7 cellular contexts compared by ENCODE assay signal in the genomic region with DNA sequence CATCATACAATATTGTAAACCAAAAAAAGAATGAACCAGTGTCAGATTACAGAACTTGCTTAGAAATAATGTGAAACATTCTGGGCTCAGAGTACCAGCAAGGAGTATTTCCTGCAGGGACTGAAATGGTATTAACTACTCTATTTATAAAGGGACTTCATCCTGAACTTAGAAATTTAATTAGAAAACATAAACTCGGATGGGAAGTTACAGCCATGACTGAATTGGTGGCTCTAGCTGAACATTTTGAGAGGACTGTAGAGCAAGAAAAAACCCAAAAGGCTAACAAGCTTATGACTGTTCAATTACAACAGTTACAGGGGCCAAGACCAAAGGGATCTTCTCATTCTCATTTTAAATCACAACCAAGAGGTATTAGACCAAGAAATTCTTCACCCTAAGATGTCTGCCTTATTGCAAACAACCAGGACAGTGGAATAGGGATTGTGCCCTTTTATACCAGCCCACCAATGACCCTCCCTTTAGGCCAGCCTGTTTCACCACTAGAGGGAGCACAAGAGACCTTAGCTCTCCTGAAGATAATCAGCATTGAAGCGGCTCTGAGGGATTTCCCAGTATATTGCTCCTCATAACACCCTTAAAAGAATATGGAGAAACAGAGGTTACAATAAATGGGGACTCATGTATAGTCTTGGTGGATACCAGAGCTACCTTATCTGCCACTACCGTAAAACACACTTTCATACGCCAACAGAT. TPM values are rescaled to one million over a fixed set of nuclear protein-coding genes. Genes with fewer than 3 reads are reported as not detected.
DNase-seq lines count a peak whose midpoint lies in the region; ATAC-seq and TF ChIP-seq lines count a peak whose summit lies in the region.
"Not testable (repeated sequence)": the region's sequence is repeated elsewhere in the genome, so short reads cannot be mapped to it uniquely, and the experiment has no call there.

No MANE protein-coding gene starts in this region.

- ATAC-seq in activated naive CD8-positive, alpha-beta T cell treated with anti-CD3 and anti-CD28 coated beads, Interleukin-2, amount 10 ng/mL, durations not matched to agents 7 days and 5 days (ENCODE audit: low read depth) = peak; percentile 82
- peak; percentile 78 for ATAC-seq in Right ventricle myocardium inferior
- peak; percentile 79 to 82 for ATAC-seq in natural killer cell treated with Interleukin-12 subunit alpha and Interleukin-12 subunit beta and Interleukin-15 and Interleukin-18, amount 100 ng/mL, for 72 hours

- H3K9me3 Mint-ChIP-seq in activated naive CD8-positive, alpha-beta T cell treated with anti-CD3 and anti-CD28 coated beads, Interleukin-2, amount 10 ng/mL, durations not matched to agents 7 days and 5 days; natural killer cell treated with Interleukin-12 subunit alpha and Interleukin-12 subunit beta and Interleukin-15 and Interleukin-18, amount 100 ng/mL, for 72 hours: not testable (repeated sequence)

- not testable (repeated sequence) for H3K4me3 Mint-ChIP-seq in activated naive CD8-positive, alpha-beta T cell treated with anti-CD3 and anti-CD28 coated beads, Interleukin-2, amount 10 ng/mL, durations not matched to agents 7 days and 5 days; natural killer cell treated with Interleukin-12 subunit alpha and Interleukin-12 subunit beta and Interleukin-15 and Interleukin-18, amount 100 ng/mL, for 72 hours

- intact Hi-C loops in Right ventricle myocardium inferior (cut with DNase I) = loop anchor here (10.0 kb wide), 1 partner anchor 84 kb away; no protein-coding TSS in a partner anchor

- H3K27me3 Mint-ChIP-seq in activated naive CD8-positive, alpha-beta T cell treated with anti-CD3 and anti-CD28 coated beads, Interleukin-2, amount 10 ng/mL, durations not matched to agents 7 days and 5 days = peaks cover 14% of the 10 kb centered on the region
- peaks cover 12 to 16% of the 10 kb centered on the region in 2 donors for H3K27me3 Mint-ChIP-seq in natural killer cell treated with Interleukin-12 subunit alpha and Interleukin-12 subunit beta and Interleukin-15 and Interleukin-18, amount 100 ng/mL, for 72 hours

- TF ChIP-seq CTCF in GM10266 (IDR thresholded peaks at IDR 0.05; ENCODE audit: control insufficient read depth, insufficient read depth, low read depth, missing control alignments) (peak; percentile 54), HFF-Myc (IDR thresholded peaks at IDR 0.05; ENCODE audit: low read depth, low read length, missing control alignments) (peak; percentile 71)

- not testable (repeated sequence) for H3K27ac Mint-ChIP-seq in activated naive CD8-positive, alpha-beta T cell treated with anti-CD3 and anti-CD28 coated beads, Interleukin-2, amount 10 ng/mL, durations not matched to agents 7 days and 5 days; natural killer cell treated with Interleukin-12 subunit alpha and Interleukin-12 subunit beta and Interleukin-15 and Interleukin-18, amount 100 ng/mL, for 72 hours

- H3K4me3 ChIP-seq in HFF-Myc (replicated peaks; ENCODE audit: low read depth, low read length) = not testable (repeated sequence)

- H3K36me3 Mint-ChIP-seq in activated naive CD8-positive, alpha-beta T cell treated with anti-CD3 and anti-CD28 coated beads, Interleukin-2, amount 10 ng/mL, durations not matched to agents 7 days and 5 days; natural killer cell treated with Interleukin-12 subunit alpha and Interleukin-12 subunit beta and Interleukin-15 and Interleukin-18, amount 100 ng/mL, for 72 hours: not testable (repeated sequence)

- POLR2A ChIA-PET in activated naive CD8-positive, alpha-beta T cell treated with anti-CD3 and anti-CD28 coated beads, Interleukin-2, amount 10 ng/mL, durations not matched to agents 7 days and 5 days (lab: Charles Lee) = not testable (repeated sequence)

- H3K4me1 Mint-ChIP-seq in activated naive CD8-positive, alpha-beta T cell treated with anti-CD3 and anti-CD28 coated beads, Interleukin-2, amount 10 ng/mL, durations not matched to agents 7 days and 5 days; natural killer cell treated with Interleukin-12 subunit alpha and Interleukin-12 subunit beta and Interleukin-15 and Interleukin-18, amount 100 ng/mL, for 72 hours (ENCODE audit: low read depth in 2 of 2): not testable (repeated sequence)

- DNase-seq in GM10266 (ENCODE audit: extremely low spot score); HFF-Myc (ENCODE audit: extremely low read depth, low read depth); activated naive CD8-positive, alpha-beta T cell treated with anti-CD3 and anti-CD28 coated beads, Interleukin-2, amount 10 ng/mL, durations not matched to agents 7 days and 5 days; Right ventricle myocardium inferior (ENCODE audit: missing footprints); natural killer cell treated with Interleukin-12 subunit alpha and Interleukin-12 subunit beta and Interleukin-15 and Interleukin-18, amount 100 ng/mL, for 72 hours (ENCODE audit: low spot score): not testable (repeated sequence)
- DNase-seq in MV-4-11 (lab: John Stamatoyannopoulos, UW) = peak; percentile 31
- DNase-seq in SK-N-DZ (ENCODE audit: low spot score) = peak; percentile 8

RNA-seq across cellular contexts. Expression of a gene that starts 46.6 kb away (rescaled TPM):
- 89.4 and 96.9 TPM in 2 replicates for polyA plus RNA-seq in SK-N-DZ (2014; cell fraction: cytosol; rRNA removed)
- 40.1 and 95.2 TPM in 2 replicates for polyA plus RNA-seq in SK-N-DZ (2014; cell fraction: nucleus; rRNA removed)
- 10 to 100 TPM; 36.1 to 37.5 TPM for total RNA-seq in activated naive CD8-positive, alpha-beta T cell treated with anti-CD3 and anti-CD28 coated beads, Interleukin-2, amount 10 ng/mL, durations not matched to agents 7 days and 5 days
- 45.9 TPM for total RNA-seq in Right ventricle myocardium inferior
- total RNA-seq in natural killer cell treated with Interleukin-12 subunit alpha and Interleukin-12 subunit beta and Interleukin-15 and Interleukin-18, amount 100 ng/mL, for 72 hours = 10 to 100 TPM; 20.0 to 25.2 TPM

RNA-seq across cellular contexts. Expression of a gene that starts 48.3 kb away (rescaled TPM):
- not detected in 2 replicates for polyA plus RNA-seq in SK-N-DZ (2014; cell fraction: cytosol; rRNA removed)
- not detected in 2 replicates for polyA plus RNA-seq in SK-N-DZ (2014; cell fraction: nucleus; rRNA removed)
- not detected for total RNA-seq in activated naive CD8-positive, alpha-beta T cell treated with anti-CD3 and anti-CD28 coated beads, Interleukin-2, amount 10 ng/mL, durations not matched to agents 7 days and 5 days
- total RNA-seq in Right ventricle myocardium inferior = not detected
- total RNA-seq in natural killer cell treated with Interleukin-12 subunit alpha and Interleukin-12 subunit beta and Interleukin-15 and Interleukin-18, amount 100 ng/mL, for 72 hours = not detected
